27 cellular contexts compared by ENCODE assay signal in the genomic region with DNA sequence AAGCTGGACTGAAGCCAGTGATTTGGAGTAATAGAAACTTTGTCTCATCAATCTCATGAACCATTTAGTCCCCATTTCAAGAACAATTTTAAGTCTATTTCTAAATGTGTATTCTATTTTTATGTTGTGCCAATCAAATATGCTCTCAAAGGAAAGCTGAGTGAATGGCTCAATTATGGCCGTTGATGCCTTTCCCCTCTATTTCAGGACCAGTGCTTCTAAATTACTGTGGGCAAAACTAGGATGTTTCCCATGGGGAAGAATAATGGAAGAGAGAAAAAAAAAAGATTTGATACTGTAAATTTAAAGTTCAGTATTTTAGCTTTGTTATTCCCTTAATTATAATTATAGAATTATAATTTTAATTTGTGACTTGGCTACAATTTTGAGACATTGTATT.
"Had no signal": no experiment of that assay in that cellular context is flagged by ENCODE, and none has a peak within 500 bp of the region (broad histone marks: within the 10 kb centered on the region; RNA-seq: fewer than 3 reads in every experiment).

No MANE protein-coding gene starts in this region.

- ATAC-seq: activated CD4-positive, alpha-beta T cell treated with anti-CD3 and anti-CD28 coated beads for 36 hours; activated CD8-positive, alpha-beta memory T cell treated with anti-CD3 and anti-CD28 coated beads, Interleukin-2, amount 10 ng/mL, durations not matched to agents 7 days and 5 days; activated CD8-positive, alpha-beta T cell treated with anti-CD3 and anti-CD28 coated beads, Interleukin-2, amount 10 ng/mL, durations not matched to agents 7 days and 5 days; activated naive CD8-positive, alpha-beta T cell treated with anti-CD3 and anti-CD28 coated beads, Interleukin-2, amount 50 U/mL, for 24 hours; body of pancreas; effector memory CD8-positive, alpha-beta T cell had no signal

- FAIRE-seq: colon had no signal

- H3K4me3 ChIP-seq: adrenal gland, body of pancreas, esophagus squamous epithelium had no signal

- DNase-seq: activated CD4-positive, alpha-beta memory T cell treated with anti-CD3 and anti-CD28 coated beads for 36 hours; activated CD4-positive, alpha-beta T cell treated with anti-CD3 and anti-CD28 coated beads for 36 hours; activated CD4-positive, alpha-beta T cell treated with anti-CD3 and anti-CD28 coated beads, Interleukin-2, amount 10 ng/mL, durations not matched to agents 24 days and 14 days; activated CD4-positive, CD25-positive, alpha-beta regulatory T cell; activated CD4-positive, CD25-positive, alpha-beta regulatory T cell treated with anti-CD3 and anti-CD28 coated beads, Interleukin-2, amount 50 U/mL, for 72 hours; activated CD8-positive, alpha-beta memory T cell treated with anti-CD3 and anti-CD28 coated beads, Interleukin-2, amount 10 ng/mL, durations not matched to agents 7 days and 5 days; activated CD8-positive, alpha-beta memory T cell treated with anti-CD3 and anti-CD28 coated beads, Interleukin-2, amount 50 U/mL, for 4 hours; activated CD8-positive, alpha-beta T cell treated with anti-CD3 and anti-CD28 coated beads, Interleukin-2, amount 10 ng/mL, durations not matched to agents 7 days and 5 days; activated effector memory CD4-positive, alpha-beta T cell treated with anti-CD3 and anti-CD28 coated beads, Interleukin-2, amount 50 U/mL, for 16 hours; activated naive CD4-positive, alpha-beta T cell treated with anti-CD3 and anti-CD28 coated beads for 36 hours; activated naive CD8-positive, alpha-beta T cell treated with anti-CD3 and anti-CD28 coated beads for 36 hours; activated naive CD8-positive, alpha-beta T cell treated with anti-CD3 and anti-CD28 coated beads, Interleukin-2, amount 50 U/mL, for 24 hours; activated T-cell treated with anti-CD3 and anti-CD28 coated beads, Interleukin-2, amount 50 U/mL, for 1 hour; activated T-cell treated with anti-CD3 and anti-CD28 coated beads, Interleukin-2, amount 50 U/mL, for 48 hours; adrenal gland; amygdala; aorta; body of pancreas; caudate nucleus; cortex of kidney; dermis blood vessel endothelial cell; effector CD4-positive, alpha-beta T cell; effector memory CD8-positive, alpha-beta T cell; esophagus squamous epithelium; head of caudate nucleus; hippocampal formation had no signal
